In the genomic region with DNA sequence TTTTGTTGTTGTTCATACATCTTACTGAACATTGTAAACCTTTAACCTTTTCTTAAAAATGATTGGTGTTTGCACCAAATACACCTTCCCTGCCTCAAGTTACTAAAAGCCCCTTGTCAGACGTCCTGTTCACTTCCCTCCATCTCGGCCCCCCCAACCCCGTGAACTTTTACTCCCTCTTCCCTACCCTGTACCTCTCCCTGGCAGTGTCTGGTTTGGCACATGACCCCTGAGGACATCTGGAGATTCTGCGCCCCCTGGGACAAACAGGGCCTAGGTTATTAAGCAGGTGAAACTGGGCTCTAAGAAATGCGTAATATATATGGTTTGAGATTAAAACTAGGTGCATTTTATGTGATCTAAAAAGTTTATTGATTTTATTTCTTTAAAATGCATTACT, we compare ENCODE assay signal across 1 cellular context.
TF ChIP-seq lines count a peak whose summit lies in the region.

No MANE protein-coding gene starts in this region.

TF ChIP-seq in HepG2, 621 proteins besides CTCF, POLR2A, EP300 and RAD21:
- TF ChIP-seq, protein P1, sequence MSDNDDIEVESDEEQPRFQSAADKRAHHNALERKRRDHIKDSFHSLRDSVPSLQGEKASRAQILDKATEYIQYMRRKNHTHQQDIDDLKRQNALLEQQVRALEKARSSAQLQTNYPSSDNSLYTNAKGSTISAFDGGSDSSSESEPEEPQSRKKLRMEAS (IDR thresholded peaks at IDR 0.05) = no peak
- TF ChIP-seq ZMAT3 (CRISPR knock-in tag; conservative IDR thresholded peaks at IDR 0.05) = 0 out of 2 replicates have a peak, but pooled peaks have one; percentile 2
